Comparison of ENCODE assay signal across 24 cellular contexts in the genomic region with DNA sequence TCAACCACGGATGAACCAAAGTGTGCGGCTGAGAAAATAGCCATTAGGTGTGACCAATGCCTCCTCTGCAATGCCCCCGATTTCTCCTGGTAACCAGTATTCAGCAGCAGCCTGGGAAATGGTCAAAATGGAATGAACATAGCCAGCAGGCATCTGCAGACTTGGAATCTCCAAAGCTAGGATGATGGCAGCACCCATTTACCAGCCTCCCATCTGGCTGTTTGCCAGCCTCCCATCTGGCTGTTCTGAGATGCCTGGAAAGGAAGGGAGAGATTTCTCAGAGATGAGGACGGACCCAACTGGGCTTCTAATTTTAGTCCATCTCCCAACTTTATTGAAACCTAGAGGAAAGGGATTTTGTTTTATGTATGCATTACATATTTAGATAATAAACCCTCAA. TPM values are rescaled to one million over a fixed set of nuclear protein-coding genes. Genes with fewer than 3 reads are reported as not detected.
DNase-seq lines count a peak whose midpoint lies in the region; ATAC-seq and TF ChIP-seq lines count a peak whose summit lies in the region.
"Had no signal": no experiment of that assay in that cellular context is flagged by ENCODE, and none has a peak within 500 bp of the region (broad histone marks: within the 10 kb centered on the region; RNA-seq: fewer than 3 reads in every experiment).

No MANE protein-coding gene starts in this region.

- peaks cover 37% of the 10 kb centered on the region for H3K4me1 ChIP-seq in mesenchymal stem cell (ENCODE audit: control insufficient read depth, insufficient read depth, low read depth, low read length)
- H3K4me1 ChIP-seq: colonic mucosa, sigmoid colon, suprapubic skin had no signal

- no peak overlapping the region for H3K18ac ChIP-seq in mesenchymal stem cell (ENCODE audit: low read depth in 1 of 2, low read length in 2 of 2)

- no peak overlapping the region for H3K27ac ChIP-seq in mesenchymal stem cell (ENCODE audit: low read length, poor library complexity, severe bottlenecking)
- H3K27ac ChIP-seq: colonic mucosa, sigmoid colon, suprapubic skin had no signal

- H3K4me1 Mint-ChIP-seq in stimulated activated memory B cell treated with anti-CD40 and anti-IgM and Interleukin-4, amounts not matched to agents 10 μg/mL and 1 μg/mL and 100 μg/mL, for 72 hours: peaks cover 60% of the 10 kb centered on the region
- H3K4me1 Mint-ChIP-seq in chondrocyte (ENCODE audit: low read depth): peaks cover 5% of the 10 kb centered on the region
- H3K4me1 Mint-ChIP-seq: CD4-positive, alpha-beta memory T cell had no signal

- DNase-seq in Ammon's horn (ENCODE audit: low spot score) (peak; percentile 78), NCI-H1105 (lab: John Stamatoyannopoulos, UW) (peak; percentile 31), mesenchymal stem cell (no peak), chondrocyte (ENCODE audit: low spot score) (no peak), DMS153 treated with DMSO at 0.1 percent for 48 hours (lab: John Stamatoyannopoulos, UW; ENCODE audit: unreplicated experiment) (no peak), NCI-H2107 treated with DMSO at 0.1 percent for 48 hours (lab: John Stamatoyannopoulos, UW; ENCODE audit: unreplicated experiment) (no peak)
- DNase-seq: activated CD4-positive, alpha-beta T cell treated with anti-CD3 and anti-CD28 coated beads, Interleukin-2, amount 50 U/mL, for 48 hours; activated effector memory CD4-positive, alpha-beta T cell treated with Interleukin-2 at 50 U/mL for 16 hours; activated naive CD8-positive, alpha-beta T cell treated with anti-CD3 and anti-CD28 coated beads, Interleukin-2, amount 10 ng/mL, durations not matched to agents 7 days and 5 days; body of pancreas; CD4-positive, alpha-beta memory T cell; colonic mucosa; GF-D8; H9; IMR-90; left cardiac atrium; NCI-H187; NCI-H526; nephron progenitor cell; sigmoid colon had no signal

- no peak for ATAC-seq in SK-N-SH treated with all-trans-retinoic acid at 6 μM for 48 hours
- ATAC-seq in stimulated activated memory B cell treated with anti-CD40 and anti-IgM and Interleukin-4, amounts not matched to agents 10 μg/mL and 1 μg/mL and 100 μg/mL, for 72 hours: no peak
- ATAC-seq: body of pancreas, left cardiac atrium had no signal

- peaks cover 40% of the 10 kb centered on the region for H3K79me1 ChIP-seq in mesenchymal stem cell (replicated peaks; ENCODE audit: low read length, poor library complexity, severe bottlenecking)

- no peak overlapping the region for H3K14ac ChIP-seq in mesenchymal stem cell (ENCODE audit: low read length in 2 of 2)

- H2AK5ac ChIP-seq in mesenchymal stem cell (ENCODE audit: low read length, severe bottlenecking): peak overlapping the region; percentile 34

- H3K4ac ChIP-seq in mesenchymal stem cell (ENCODE audit: low read depth in 1 of 2, low read length in 2 of 2): no peak overlapping the region

- H3K36me3 ChIP-seq in mesenchymal stem cell (ENCODE audit: control insufficient read depth in 1 of 2, insufficient read depth in 2 of 2, low read depth in 1 of 2, low read length in 2 of 2): peaks cover 0 to 8% of the 10 kb centered on the region in 2 experiments
- H3K36me3 ChIP-seq: colonic mucosa, pancreas, sigmoid colon, suprapubic skin had no signal

- no peak overlapping the region for H3K4me3 Mint-ChIP-seq in stimulated activated memory B cell treated with anti-CD40 and anti-IgM and Interleukin-4, amounts not matched to agents 10 μg/mL and 1 μg/mL and 100 μg/mL, for 72 hours
- H3K4me3 Mint-ChIP-seq in chondrocyte (ENCODE audit: unreplicated experiment): no peak overlapping the region
- H3K4me3 Mint-ChIP-seq: activated naive CD8-positive, alpha-beta T cell treated with anti-CD3 and anti-CD28 coated beads, Interleukin-2, amount 10 ng/mL, durations not matched to agents 7 days and 5 days; CD4-positive, alpha-beta memory T cell; H9; nephron progenitor cell had no signal

- H3K9me3 Mint-ChIP-seq in stimulated activated memory B cell treated with anti-CD40 and anti-IgM and Interleukin-4, amounts not matched to agents 10 μg/mL and 1 μg/mL and 100 μg/mL, for 72 hours: no peaks in the 10 kb centered on the region
- H3K9me3 Mint-ChIP-seq in chondrocyte (ENCODE audit: low read depth): no peaks in the 10 kb centered on the region
- H3K9me3 Mint-ChIP-seq: activated naive CD8-positive, alpha-beta T cell treated with anti-CD3 and anti-CD28 coated beads, Interleukin-2, amount 10 ng/mL, durations not matched to agents 7 days and 5 days; CD4-positive, alpha-beta memory T cell; H9; nephron progenitor cell had no signal

- H2BK12ac ChIP-seq in mesenchymal stem cell (ENCODE audit: low read length in 2 of 2): no peak overlapping the region

- no peak overlapping the region for H3K9ac ChIP-seq in mesenchymal stem cell (ENCODE audit: low read length)

- H3K27me3 ChIP-seq in mesenchymal stem cell (ENCODE audit: control insufficient read depth in 1 of 2, insufficient read depth in 1 of 2, low read length in 2 of 2): peaks cover 0 to 21% of the 10 kb centered on the region in 2 experiments
- H3K27me3 ChIP-seq: body of pancreas, colonic mucosa, pancreas, sigmoid colon, suprapubic skin had no signal

- H2BK5ac ChIP-seq in mesenchymal stem cell (ENCODE audit: low read depth, low read length, poor library complexity, severe bottlenecking): no peak overlapping the region

- H3K36me3 Mint-ChIP-seq in stimulated activated memory B cell treated with anti-CD40 and anti-IgM and Interleukin-4, amounts not matched to agents 10 μg/mL and 1 μg/mL and 100 μg/mL, for 72 hours: peaks cover 4% of the 10 kb centered on the region
- no peaks in the 10 kb centered on the region for H3K36me3 Mint-ChIP-seq in chondrocyte (ENCODE audit: low read depth)
- H3K36me3 Mint-ChIP-seq: activated naive CD8-positive, alpha-beta T cell treated with anti-CD3 and anti-CD28 coated beads, Interleukin-2, amount 10 ng/mL, durations not matched to agents 7 days and 5 days; CD4-positive, alpha-beta memory T cell had no signal

- H2AFZ ChIP-seq in mesenchymal stem cell (ENCODE audit: low read depth, low read length): no peak overlapping the region

- TF ChIP-seq CTCF in chondrocyte (IDR thresholded peaks at IDR 0.05): no peak

- H4K8ac ChIP-seq in mesenchymal stem cell (ENCODE audit: low read length): no peak overlapping the region

- 93% methylated on average over 3 of the region's 4 CpGs for WGBS in mesenchymal stem cell

- no peak overlapping the region for H2BK15ac ChIP-seq in mesenchymal stem cell (ENCODE audit: low read depth, poor library complexity, severe bottlenecking)

- H3K4me2 ChIP-seq in mesenchymal stem cell (ENCODE audit: low read length, poor library complexity, severe bottlenecking): no peak overlapping the region

- H4K91ac ChIP-seq in mesenchymal stem cell (ENCODE audit: low read length): no peak overlapping the region

- H3K4me3 ChIP-seq in mesenchymal stem cell (ENCODE audit: insufficient read depth in 1 of 2, low read depth in 1 of 2, low read length in 2 of 2): no peak overlapping the region
- H3K4me3 ChIP-seq: body of pancreas, colonic mucosa, pancreas, sigmoid colon, suprapubic skin had no signal

- H3K23ac ChIP-seq in mesenchymal stem cell (ENCODE audit: low read length in 2 of 2): no peak overlapping the region

- H3K9me3 ChIP-seq in mesenchymal stem cell (ENCODE audit: control insufficient read depth, low read length): no peaks in the 10 kb centered on the region
- H3K9me3 ChIP-seq: body of pancreas, colonic mucosa, pancreas, sigmoid colon, suprapubic skin had no signal

- H3K27me3 Mint-ChIP-seq in stimulated activated memory B cell treated with anti-CD40 and anti-IgM and Interleukin-4, amounts not matched to agents 10 μg/mL and 1 μg/mL and 100 μg/mL, for 72 hours: no peaks in the 10 kb centered on the region
- peaks cover 4% of the 10 kb centered on the region for H3K27me3 Mint-ChIP-seq in chondrocyte (ENCODE audit: low read depth)

- no peak overlapping the region for H3K27ac Mint-ChIP-seq in stimulated activated memory B cell treated with anti-CD40 and anti-IgM and Interleukin-4, amounts not matched to agents 10 μg/mL and 1 μg/mL and 100 μg/mL, for 72 hours
- no peak overlapping the region for H3K27ac Mint-ChIP-seq in chondrocyte (ENCODE audit: unreplicated experiment)
- H3K27ac Mint-ChIP-seq: activated naive CD8-positive, alpha-beta T cell treated with anti-CD3 and anti-CD28 coated beads, Interleukin-2, amount 10 ng/mL, durations not matched to agents 7 days and 5 days; CD4-positive, alpha-beta memory T cell; H9; nephron progenitor cell had no signal

- no peak overlapping the region for H2BK120ac ChIP-seq in mesenchymal stem cell (ENCODE audit: low read depth, low read length)

TF ChIP-seq in SK-N-SH treated with all-trans-retinoic acid at 6 μM for 48 hours, 23 proteins besides CTCF, POLR2A, EP300 and RAD21:
- peak; percentile 54; the same call in 1 of the 2 replicates for TF ChIP-seq TCF4 (CRISPR knock-in tag; IDR thresholded peaks at IDR 0.05; ENCODE audit: borderline replicate concordance)
- TF ChIP-seq TSHZ2 (CRISPR knock-in tag; IDR thresholded peaks at IDR 0.05): no peak

RNA-seq across cellular contexts. Expression of gene CLMN, which starts 16.2 kb away (rescaled TPM):
- 1.9 TPM for polyA plus RNA-seq in mesenchymal stem cell (2013, experiment 1 of 2)
- 1.6 TPM for polyA plus RNA-seq in mesenchymal stem cell (2013, experiment 2 of 2)
- total RNA-seq in chondrocyte: 6.7 to 7.7 TPM (median 7.3 TPM) in 3 replicates

Comparison
In these comparisons a context has a peak if more than half of its experiments do, and no peak if none do; other contexts are left out.
1. DNase-seq: peak in Ammon's horn (single experiment) and NCI-H1105 (single experiment); none in mesenchymal stem cell (single experiment), chondrocyte (single experiment), DMS153 treated with DMSO at 0.1 percent for 48 hours (single experiment) and NCI-H2107 treated with DMSO at 0.1 percent for 48 hours (single experiment).